In the genomic region with DNA sequence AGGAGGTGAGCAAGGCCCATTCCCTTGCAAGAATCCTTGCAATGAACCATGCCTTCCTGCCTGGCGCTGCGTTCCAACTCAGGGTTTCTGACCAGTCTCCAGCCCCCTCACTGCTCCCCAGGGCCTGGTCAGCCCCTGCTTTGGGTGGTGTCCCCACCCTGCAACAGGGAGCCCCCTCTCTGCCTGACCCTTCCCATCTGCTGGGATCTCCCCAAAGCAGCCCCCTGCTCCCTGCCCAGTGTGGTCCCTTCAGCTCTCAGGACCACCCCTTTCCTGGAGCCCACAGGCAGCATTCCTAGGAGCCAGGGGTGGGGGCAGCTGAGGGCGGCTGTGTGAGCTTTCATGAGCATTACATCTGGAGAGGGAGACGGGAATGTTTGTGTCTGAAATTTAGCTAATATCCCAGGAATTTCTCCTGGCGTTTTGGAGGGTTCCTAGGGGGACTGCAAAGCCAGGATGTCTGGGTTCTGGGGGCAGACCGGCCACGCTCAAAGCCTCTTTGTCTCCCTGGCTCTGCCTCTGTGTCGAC, we compare ENCODE assay signal across 20 cellular contexts.
DNase-seq lines count a peak whose midpoint lies in the region; ATAC-seq, FAIRE-seq and TF ChIP-seq lines count a peak whose summit lies in the region.
"Had no signal": no experiment of that assay in that cellular context is flagged by ENCODE, and none has a peak within 500 bp of the region (broad histone marks: within the 10 kb centered on the region; RNA-seq: fewer than 3 reads in every experiment).

No MANE protein-coding gene starts in this region.

- H3K23ac ChIP-seq in H1 (ENCODE audit: insufficient read length), result no peak overlapping the region

- no peaks in the 10 kb centered on the region for H3F3A ChIP-seq in neural cell (ENCODE audit: insufficient read depth, low read length, poor library complexity, severe bottlenecking)

- H3K36me3 ChIP-seq in H1 (ENCODE audit: control insufficient read depth in 2 of 4, insufficient read depth in 4 of 4, low read length in 3 of 4) (no peaks in the 10 kb centered on the region), neural cell (ENCODE audit: insufficient read depth, low read length) (no peaks in the 10 kb centered on the region), upper lobe of right lung (no peaks in the 10 kb centered on the region), testis (ENCODE audit: low read depth, missing control alignments) (no peaks in the 10 kb centered on the region)

- H3K9ac ChIP-seq in H1 (replicated peaks in 1 of 4; ENCODE audit: extremely low read depth in 1 of 4, low read depth in 3 of 4, low read length in 3 of 4), result no peak overlapping the region
- peak overlapping the region; percentile 34 for H3K9ac ChIP-seq in neural cell (ENCODE audit: low read length)

- no peak for ATAC-seq in left ventricle myocardium superior
- no peak for ATAC-seq in upper lobe of right lung
- ATAC-seq: A549, Panc1 had no signal

- H3K18ac ChIP-seq in H1 (ENCODE audit: extremely low read depth, low read length), result no peak overlapping the region

- H3K4ac ChIP-seq in H1 (replicated peaks; ENCODE audit: insufficient read length, low read depth, low read length), result no peak overlapping the region

- no peak overlapping the region for H4K91ac ChIP-seq in H1 (replicated peaks; ENCODE audit: insufficient read length, low read length)

- H3K56ac ChIP-seq in H1 (replicated peaks; ENCODE audit: insufficient read length, low read depth, low read length), result no peak overlapping the region

- H3K9me3 ChIP-seq in H1 (ENCODE audit: insufficient read depth in 2 of 2, low read depth in 1 of 2, low read length in 1 of 2) (no peaks in the 10 kb centered on the region), neural cell (ENCODE audit: low read length) (no peaks in the 10 kb centered on the region), upper lobe of right lung (no peaks in the 10 kb centered on the region), testis (no peaks in the 10 kb centered on the region)
- H3K9me3 ChIP-seq: A549 had no signal

- TF ChIP-seq CTCF in H1 (IDR thresholded peaks at IDR 0.05; ENCODE audit: control extremely low read depth in 1 of 3, insufficient read depth in 1 of 3, low read depth in 1 of 3, low read length in 3 of 3), result no peak
- TF ChIP-seq CTCF in neural cell (IDR thresholded peaks at IDR 0.05; ENCODE audit: poor library complexity, severe bottlenecking), result no peak
- no peak for TF ChIP-seq CTCF in upper lobe of right lung (IDR thresholded peaks at IDR 0.05)
- TF ChIP-seq CTCF in testis (IDR thresholded peaks at IDR 0.05), result no peak

- no peak overlapping the region for H3K4me3 ChIP-seq in H1 (ENCODE audit: extremely low read depth in 1 of 4, insufficient read depth in 2 of 4, low read depth in 3 of 4, low read length in 4 of 4)
- no peak overlapping the region for H3K4me3 ChIP-seq in neural cell (ENCODE audit: low read length)
- no peak overlapping the region for H3K4me3 ChIP-seq in upper lobe of right lung
- H3K4me3 ChIP-seq in testis, result no peak overlapping the region
- H3K4me3 ChIP-seq: A549 had no signal

- intact Hi-C loops in cardiac septum (cut with DNase I) (no loop called here), left ventricle myocardium superior (cut with micrococcal nuclease) (no loop called here), upper lobe of right lung (cut with DNase I) (no loop called here), testis (cut with DNase I; ENCODE audit: low total_unique reads) (no loop called here)

- no peak overlapping the region for H2AK5ac ChIP-seq in H1 (ENCODE audit: low read depth, low read length)

- no peak overlapping the region for H2BK15ac ChIP-seq in H1 (ENCODE audit: low read length)

- no peak overlapping the region; the same call in 1 of the 2 replicates for H4K8ac ChIP-seq in H1 (ENCODE audit: extremely low read depth, insufficient read depth, low read length)

- H4K5ac ChIP-seq in H1 (ENCODE audit: insufficient read length, low read depth, low read length), result no peak overlapping the region

- 85% methylated on average over 8 of the region's 8 CpGs; no CpG with 5 or more reads in 1 of the 2 experiments for WGBS in H1 (ENCODE audit: extremely low coverage in 1 of 2, insufficient coverage in 1 of 2, insufficient read length in 1 of 2, insufficient replicate concordance in 2 of 2, low coverage in 1 of 2, low lambda C conversion rate in 2 of 2, missing lambda C conversion rate in 1 of 2), 2 experiments
- WGBS in testis, 2 donors, result 72 to 77% methylated on average over 8 of the region's 8 CpGs

- H2AFZ ChIP-seq in H1 (ENCODE audit: low read length), result no peak overlapping the region
- no peak overlapping the region for H2AFZ ChIP-seq in neural cell (ENCODE audit: low read depth, low read length)

- H4K20me1 ChIP-seq in H1 (replicated peaks in 1 of 2; ENCODE audit: control insufficient read depth in 1 of 2, insufficient read depth in 2 of 2, low read length in 2 of 2) (peaks cover 0 to 3% of the 10 kb centered on the region in 2 experiments), neural cell (ENCODE audit: insufficient read depth) (no peaks in the 10 kb centered on the region)

- no peak for TF ChIP-seq EP300 in H1 (IDR thresholded peaks at IDR 0.05; ENCODE audit: borderline replicate concordance in 1 of 2, low read depth in 2 of 2, low read length in 2 of 2)
- no peak for TF ChIP-seq EP300 in neural cell (conservative IDR thresholded peaks at IDR 0.05; ENCODE audit: poor library complexity, severe bottlenecking)

- H2BK12ac ChIP-seq in H1 (ENCODE audit: low read depth, low read length), result 0 out of 2 replicates have a peak overlapping the region, but pooled peaks have one; percentile 27

- no peak for TF ChIP-seq POLR2A in H1 (IDR thresholded peaks at IDR 0.05; ENCODE audit: control extremely low read depth in 1 of 2, low read depth in 2 of 2, low read length in 2 of 2)
- no peak for TF ChIP-seq POLR2A in testis (IDR thresholded peaks at IDR 0.05)

- H3K14ac ChIP-seq in H1 (ENCODE audit: insufficient read length), result no peak overlapping the region

- no peak for TF ChIP-seq RAD21 in H1 (IDR thresholded peaks at IDR 0.05 in 1 of 2, conservative IDR thresholded peaks at IDR 0.05 in 1 of 2; ENCODE audit: low read depth in 2 of 2, low read length in 2 of 2)
- TF ChIP-seq RAD21 in neural cell (conservative IDR thresholded peaks at IDR 0.05), result no peak

- peak; percentile 70 for DNase-seq in cardiac septum (ENCODE audit: low spot score)
- DNase-seq in left ventricle myocardium superior, result no peak
- no peak for DNase-seq in H1 (ENCODE audit: low read depth in 1 of 2, low spot score in 2 of 2)
- DNase-seq in upper lobe of right lung, result peak; percentile 38
- no peak for DNase-seq in dedifferentiated amniotic fluid mesenchymal stem cell (ENCODE audit: extremely low spot score)
- no peak for DNase-seq in DMS53 (lab: John Stamatoyannopoulos, UW)
- no peak for DNase-seq in testis
- DNase-seq: DMS79, HFFc6, Karpas-422, MM.1S, NCI-H1105 treated with DMSO at 0.1 percent for 48 hours, NCI-H187, NCI-H446, Right ventricle myocardium superior had no signal

- CTCF ChIA-PET in H1 (lab: Charles Lee; ENCODE audit: partially characterized antibody), result interaction anchor here (1.1 to 1.5 kb wide), 2 partner anchors 177 to 428 kb away, joined by 3 to 4 read pairs; no protein-coding TSS in a partner anchor

- no peaks in the 10 kb centered on the region for H3K79me2 ChIP-seq in H1 (ENCODE audit: control insufficient read depth in 1 of 2, insufficient read depth in 2 of 2, low read length in 2 of 2)
- H3K79me2 ChIP-seq in neural cell (replicated peaks; ENCODE audit: insufficient read depth, low read length), result no peaks in the 10 kb centered on the region

- H3K4me2 ChIP-seq in H1 (ENCODE audit: insufficient read depth in 1 of 2, low read depth in 2 of 2, low read length in 2 of 2), result no peak overlapping the region
- no peak overlapping the region for H3K4me2 ChIP-seq in neural cell (ENCODE audit: low read length)
- H3K4me2 ChIP-seq: A549 had no signal

- POLR2A ChIA-PET in H1 (lab: Charles Lee; ENCODE audit: partially characterized antibody), result no interaction called here

- no peak overlapping the region; the same call in 1 of the 2 replicates for H2BK5ac ChIP-seq in H1 (ENCODE audit: low read depth, low read length)

- FAIRE-seq in H1 (lab: Jason Lieb, UNC), result no peak
- FAIRE-seq: A549, G401.6, GM12891 had no signal

- H3K23me2 ChIP-seq in H1 (ENCODE audit: low read depth, low read length), result peaks cover 3% of the 10 kb centered on the region; the same call in 1 of the 2 replicates

- no peaks in the 10 kb centered on the region for H3K9me2 ChIP-seq in neural cell (ENCODE audit: insufficient read depth, low read length)

- H3K79me1 ChIP-seq in H1 (ENCODE audit: low read depth, low read length), result peaks cover 2% of the 10 kb centered on the region; the same call in 1 of the 2 replicates

- H2BK20ac ChIP-seq in H1 (ENCODE audit: low read length), result no peak overlapping the region

- H3K27me3 ChIP-seq in H1 (replicated peaks in 1 of 4; ENCODE audit: control insufficient read depth in 3 of 4, extremely low read depth in 1 of 4, insufficient read depth in 3 of 4, low read length in 3 of 4) (no peaks in the 10 kb centered on the region), neural cell (ENCODE audit: insufficient read depth, low read depth, low read length) (no peaks in the 10 kb centered on the region), upper lobe of right lung (no peaks in the 10 kb centered on the region), testis (no peaks in the 10 kb centered on the region)

- no peaks in the 10 kb centered on the region for H3K4me1 ChIP-seq in H1 (replicated peaks in 1 of 4; ENCODE audit: control insufficient read depth in 3 of 4, insufficient read depth in 4 of 4, low read length in 3 of 4)
- H3K4me1 ChIP-seq in upper lobe of right lung, result peaks cover 11% of the 10 kb centered on the region
- peaks cover 22% of the 10 kb centered on the region for H3K4me1 ChIP-seq in testis
- H3K4me1 ChIP-seq: A549 had no signal

- H3K27ac ChIP-seq in H1 (ENCODE audit: low read depth, low read length) (no peak overlapping the region), neural cell (ENCODE audit: low read length) (no peak overlapping the region), upper lobe of right lung (no peak overlapping the region), testis (no peak overlapping the region)
- H3K27ac ChIP-seq: A549 had no signal

- H2BK120ac ChIP-seq in H1 (replicated peaks; ENCODE audit: low read depth, low read length), result no peak overlapping the region

TF ChIP-seq in neural cell, 6 proteins besides CTCF, POLR2A, EP300 and RAD21 (continues in another document):
- TF ChIP-seq EZH2 (IDR thresholded peaks at IDR 0.05; ENCODE audit: borderline replicate concordance, insufficient read depth, low read length, poor library complexity, severe bottlenecking) (no peak), TAF1 (IDR thresholded peaks at IDR 0.05; ENCODE audit: low read depth) (no peak)

Comparison
In these comparisons a context has a peak if more than half of its experiments do, and no peak if none do; other contexts are left out.
1. DNase-seq: peak in cardiac septum (single experiment) and upper lobe of right lung (single experiment); none in left ventricle myocardium superior (single experiment), H1 (0 of 2), dedifferentiated amniotic fluid mesenchymal stem cell (single experiment), DMS53 (single experiment) and testis (single experiment).